In genomic region chr17:8214000-8214399, GRCh38 we compare ENCODE assay signal across 1 cellular context. TPM values are rescaled to one million over a fixed set of nuclear protein-coding genes. Genes with fewer than 3 reads are reported as not detected.
"Had no signal": no experiment of that assay in that cellular context is flagged by ENCODE, and none has a peak within 500 bp of the region (broad histone marks: within the 10 kb centered on the region; RNA-seq: fewer than 3 reads in every experiment).

No MANE protein-coding gene starts in this region.

RNA-seq across cellular contexts. Expression of gene AURKB, which starts 3.6 kb away (rescaled TPM):
- total RNA-seq: mesenteric fat pad had no signal
